Comparison of ENCODE assay signal across 9 cellular contexts in the genomic region with DNA sequence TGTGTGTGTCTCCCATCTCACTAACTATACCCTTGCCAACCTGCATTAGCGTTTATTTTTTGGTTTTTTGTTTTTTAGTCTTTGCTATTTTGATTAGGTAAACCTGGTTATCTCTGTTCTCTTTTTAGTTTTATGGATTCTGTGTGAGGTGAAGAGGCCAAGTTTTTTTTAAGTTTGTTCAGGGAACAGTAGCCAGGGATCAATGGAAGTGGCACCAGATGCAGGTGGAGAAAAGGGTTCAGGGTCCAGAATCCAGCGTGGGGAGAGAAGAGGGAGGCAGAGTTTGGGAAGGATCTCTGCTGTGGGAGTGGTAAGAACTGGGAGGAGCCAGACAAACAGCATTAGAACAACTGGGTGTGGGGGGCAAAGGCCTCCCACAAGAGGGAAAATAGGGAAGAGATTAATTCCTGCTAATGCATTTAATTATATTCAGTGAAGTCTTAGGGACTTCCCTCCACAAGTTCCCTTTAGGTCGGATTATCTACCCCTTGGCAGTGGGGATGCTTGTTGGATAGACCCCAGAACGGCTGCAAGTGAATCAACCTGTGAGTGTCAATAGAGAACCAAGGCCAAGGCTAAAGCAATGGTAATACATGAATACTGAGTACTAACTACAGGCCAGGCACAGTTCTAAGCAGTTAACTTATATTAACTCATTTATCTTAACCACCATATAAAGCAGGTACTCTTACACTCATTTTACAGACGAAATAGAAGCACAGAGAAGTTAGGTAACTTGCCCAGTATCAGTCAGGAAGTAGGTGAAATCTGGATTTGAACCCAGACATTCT. TPM values are rescaled to one million over a fixed set of nuclear protein-coding genes. Genes with fewer than 3 reads are reported as not detected.
DNase-seq lines count a peak whose midpoint lies in the region; ATAC-seq, FAIRE-seq and TF ChIP-seq lines count a peak whose summit lies in the region.
"Had no signal": no experiment of that assay in that cellular context is flagged by ENCODE, and none has a peak within 500 bp of the region (broad histone marks: within the 10 kb centered on the region; RNA-seq: fewer than 3 reads in every experiment).

No MANE protein-coding gene starts in this region.

- no peak for TF ChIP-seq CTCF in heart right ventricle (IDR thresholded peaks at IDR 0.05)
- TF ChIP-seq CTCF in astrocyte (IDR thresholded peaks at IDR 0.05; ENCODE audit: insufficient read depth, low read depth, low read length): no peak
- no peak for TF ChIP-seq CTCF in upper lobe of right lung (IDR thresholded peaks at IDR 0.05)

- H3K27ac ChIP-seq in heart right ventricle (peak overlapping the region in 8 of 10 donors; percentile 64 to 97 (median 86)), astrocyte (ENCODE audit: low read depth, low read length) (peak overlapping the region; percentile 94), mesenchymal stem cell (ENCODE audit: low read length, poor library complexity, severe bottlenecking) (peak overlapping the region; percentile 75), upper lobe of right lung (peak overlapping the region; percentile 82)

- no peak overlapping the region for H2BK15ac ChIP-seq in mesenchymal stem cell (ENCODE audit: low read depth, poor library complexity, severe bottlenecking)

- H3K4me3 ChIP-seq in heart right ventricle: peak overlapping the region in 9 of 10 donors; percentile 45 to 77 (median 74)
- peak overlapping the region; percentile 79 for H3K4me3 ChIP-seq in astrocyte (ENCODE audit: insufficient read depth, low read depth, low read length)
- H3K4me3 ChIP-seq in mesenchymal stem cell (ENCODE audit: insufficient read depth in 1 of 2, low read depth in 1 of 2, low read length in 2 of 2): peak overlapping the region in 1 of 2 experiments; percentile 98
- peak overlapping the region; percentile 83 for H3K4me3 ChIP-seq in upper lobe of right lung

- H3K36me3 ChIP-seq in heart right ventricle (no peaks in the 10 kb centered on the region), astrocyte (ENCODE audit: insufficient read depth, low read length) (no peaks in the 10 kb centered on the region), mesenchymal stem cell (ENCODE audit: control insufficient read depth in 1 of 2, insufficient read depth in 2 of 2, low read depth in 1 of 2, low read length in 2 of 2) (peaks cover 0 to 12% of the 10 kb centered on the region in 2 experiments), upper lobe of right lung (no peaks in the 10 kb centered on the region)

- H3K4me1 ChIP-seq in heart right ventricle: peaks cover 2 to 85% (median 45%) of the 10 kb centered on the region in 9 donors
- H3K4me1 ChIP-seq in astrocyte (ENCODE audit: insufficient read depth, low read length): peaks cover 49% of the 10 kb centered on the region
- peaks cover 39% of the 10 kb centered on the region for H3K4me1 ChIP-seq in mesenchymal stem cell (ENCODE audit: control insufficient read depth, insufficient read depth, low read depth, low read length)
- peaks cover 43% of the 10 kb centered on the region for H3K4me1 ChIP-seq in upper lobe of right lung

- H3K27me3 ChIP-seq in heart right ventricle: no peaks in the 10 kb centered on the region
- H3K27me3 ChIP-seq in astrocyte (ENCODE audit: insufficient read depth, low read length): no peaks in the 10 kb centered on the region
- no peaks in the 10 kb centered on the region for H3K27me3 ChIP-seq in mesenchymal stem cell (ENCODE audit: control insufficient read depth in 1 of 2, insufficient read depth in 1 of 2, low read length in 2 of 2)
- H3K27me3 ChIP-seq in upper lobe of right lung: no peaks in the 10 kb centered on the region

- H3K79me1 ChIP-seq in mesenchymal stem cell (replicated peaks; ENCODE audit: low read length, poor library complexity, severe bottlenecking): peaks cover 8% of the 10 kb centered on the region

- peak overlapping the region; percentile 12 to 75 for H2BK12ac ChIP-seq in mesenchymal stem cell (ENCODE audit: low read length in 2 of 2)

- no peaks in the 10 kb centered on the region for H3K9me3 ChIP-seq in heart right ventricle
- H3K9me3 ChIP-seq in astrocyte (ENCODE audit: insufficient read depth, low read depth, low read length): no peaks in the 10 kb centered on the region
- no peaks in the 10 kb centered on the region for H3K9me3 ChIP-seq in mesenchymal stem cell (ENCODE audit: control insufficient read depth, low read length)
- no peaks in the 10 kb centered on the region for H3K9me3 ChIP-seq in upper lobe of right lung

- peak overlapping the region; percentile 93 for H3K4me2 ChIP-seq in astrocyte (ENCODE audit: low read length)
- peak overlapping the region; percentile 57 for H3K4me2 ChIP-seq in mesenchymal stem cell (ENCODE audit: low read length, poor library complexity, severe bottlenecking)

- H3K9ac ChIP-seq in astrocyte (ENCODE audit: low read length) (peak overlapping the region; percentile 97), mesenchymal stem cell (ENCODE audit: low read length) (peak overlapping the region; percentile 100)

- peak overlapping the region; percentile 84 for H4K91ac ChIP-seq in mesenchymal stem cell (ENCODE audit: low read length)

- peaks cover 2% of the 10 kb centered on the region for H3K9me3 Mint-ChIP-seq in astrocyte (ENCODE audit: unreplicated experiment)

- H4K8ac ChIP-seq in mesenchymal stem cell (ENCODE audit: low read length): peak overlapping the region; percentile 79

- no peak overlapping the region for H3K23ac ChIP-seq in mesenchymal stem cell (ENCODE audit: low read length in 2 of 2)

- peak overlapping the region; percentile 94 to 96 for H3K18ac ChIP-seq in mesenchymal stem cell (ENCODE audit: low read depth in 1 of 2, low read length in 2 of 2)

- peak overlapping the region; percentile 97 for H3K27ac Mint-ChIP-seq in astrocyte (ENCODE audit: unreplicated experiment)

- peak overlapping the region; percentile 32 for H2BK5ac ChIP-seq in mesenchymal stem cell (ENCODE audit: low read depth, low read length, poor library complexity, severe bottlenecking)

- WGBS in heart right ventricle, 2 donors: 80 to 82% methylated on average over 5 of the region's 5 CpGs
- 96% methylated on average over 4 of the region's 5 CpGs for WGBS in mesenchymal stem cell

- DNase-seq in heart right ventricle (no peak), left cardiac atrium (no peak), astrocyte (ENCODE audit: low read depth) (no peak), mesenchymal stem cell (no peak), upper lobe of right lung (no peak)

- H2AFZ ChIP-seq in astrocyte (ENCODE audit: low read depth, low read length) (peak overlapping the region; percentile 68), mesenchymal stem cell (ENCODE audit: low read depth, low read length) (no peak overlapping the region)

- peaks cover 51% of the 10 kb centered on the region for H3K4me1 Mint-ChIP-seq in astrocyte (ENCODE audit: low read depth, unreplicated experiment)

- peaks cover 29% of the 10 kb centered on the region for H4K20me1 ChIP-seq in astrocyte (ENCODE audit: insufficient read depth, low read length)

- H2AK5ac ChIP-seq in mesenchymal stem cell (ENCODE audit: low read length, severe bottlenecking): peak overlapping the region; percentile 95

- H3K27me3 Mint-ChIP-seq in astrocyte (ENCODE audit: low read depth, unreplicated experiment): no peaks in the 10 kb centered on the region

- no peak for FAIRE-seq in astrocyte (lab: Jason Lieb, UNC)

- peak overlapping the region; percentile 92 for H2BK120ac ChIP-seq in mesenchymal stem cell (ENCODE audit: low read depth, low read length)

- ATAC-seq in heart right ventricle: no peak
- ATAC-seq in left cardiac atrium: no peak
- ATAC-seq in upper lobe of right lung: no peak
- ATAC-seq in GM18498 (IDR thresholded peaks at IDR 0.05; ENCODE audit: unreplicated experiment): no peak
- no peak for ATAC-seq in GM18867 (IDR thresholded peaks at IDR 0.05; ENCODE audit: unreplicated experiment)
- no peak for ATAC-seq in HG03175 (IDR thresholded peaks at IDR 0.05; ENCODE audit: unreplicated experiment)

- peaks cover 4% of the 10 kb centered on the region for H3K36me3 Mint-ChIP-seq in astrocyte (ENCODE audit: low read depth, unreplicated experiment)

- H3K4ac ChIP-seq in mesenchymal stem cell (ENCODE audit: low read depth in 1 of 2, low read length in 2 of 2): peak overlapping the region; percentile 14 to 90

- peaks cover 44% of the 10 kb centered on the region for H3K79me2 ChIP-seq in astrocyte (ENCODE audit: insufficient read depth, low read length)

- intact Hi-C loops in heart right ventricle (cut with DNase I): no loop called here
- intact Hi-C loops in left cardiac atrium (cut with DNase I): no loop called here
- intact Hi-C loops in upper lobe of right lung (cut with DNase I): no loop called here

- H3K14ac ChIP-seq in mesenchymal stem cell (ENCODE audit: low read length in 2 of 2): no peak overlapping the region

- H3K4me3 Mint-ChIP-seq in astrocyte (ENCODE audit: unreplicated experiment): peak overlapping the region; percentile 99

RNA-seq across cellular contexts. Expression of gene GNAT2, which starts 0.6 kb away (rescaled TPM):
- total RNA-seq in heart right ventricle (not detected), left cardiac atrium (not detected), astrocyte (not detected in 2 replicates), upper lobe of right lung (not detected)
- under 1 TPM in 1 of 2 donors, not detected in 1; 0.04 TPM for polyA plus RNA-seq in heart right ventricle
- 0.08 TPM for polyA plus RNA-seq in mesenchymal stem cell (2013, experiment 1 of 2)
- polyA plus RNA-seq in mesenchymal stem cell (2013, experiment 2 of 2): 0.26 TPM
- total RNA-seq: glomerular endothelial cell had no signal

RNA-seq across cellular contexts. Expression of gene AMPD2, which starts 0.8 kb away (rescaled TPM):
- total RNA-seq in heart right ventricle (10 to 100 TPM in 7 of 10 donors, 1 to 10 TPM in 3; 6.4 to 18.2 (median 11.5) TPM), left cardiac atrium (10 to 100 TPM; 13.1 to 25.8 TPM), astrocyte (155 and 156 TPM in 2 replicates), upper lobe of right lung (56.9 TPM)
- polyA plus RNA-seq in heart right ventricle: 10 to 100 TPM; 12.3 to 15.2 TPM
- 61.6 TPM for polyA plus RNA-seq in mesenchymal stem cell (2013, experiment 1 of 2)
- polyA plus RNA-seq in mesenchymal stem cell (2013, experiment 2 of 2): 55.5 TPM

RNA-seq across cellular contexts. Expression of gene GSTM4, which starts 37.1 kb away (rescaled TPM):
- total RNA-seq in heart right ventricle (10 to 100 TPM; 29.9 to 62.1 (median 43.5) TPM), left cardiac atrium (10 to 100 TPM; 27.5 to 32.5 TPM), astrocyte (4.4 and 4.6 TPM in 2 replicates), upper lobe of right lung (17.2 TPM)
- 10 to 100 TPM; 22.8 to 41.3 TPM for polyA plus RNA-seq in heart right ventricle
- polyA plus RNA-seq in mesenchymal stem cell (2013, experiment 1 of 2): 32.2 TPM
- 30.4 TPM for polyA plus RNA-seq in mesenchymal stem cell (2013, experiment 2 of 2)

RNA-seq across cellular contexts. Expression of gene GSTM2, which starts 49.0 kb away (rescaled TPM):
- total RNA-seq in heart right ventricle (10 to 100 TPM; 56.9 to 93.3 (median 68.1) TPM), left cardiac atrium (10 to 100 TPM; 36.7 to 44.4 TPM), astrocyte (11.8 and 13.4 TPM in 2 replicates), upper lobe of right lung (37.3 TPM)
- 100 to 1,000 TPM in 1 of 2 donors, 10 to 100 TPM in 1; 23.1 to 113 TPM for polyA plus RNA-seq in heart right ventricle
- polyA plus RNA-seq in mesenchymal stem cell (2013, experiment 1 of 2): 75.2 TPM
- 70.3 TPM for polyA plus RNA-seq in mesenchymal stem cell (2013, experiment 2 of 2)
